ENCODE assay signal across 8 cellular contexts in genomic region chr16:3578610-3579551, GRCh38. TPM values are rescaled to one million over a fixed set of nuclear protein-coding genes. Genes with fewer than 3 reads are reported as not detected.
DNase-seq lines count a peak whose midpoint lies in the region; ATAC-seq and TF ChIP-seq lines count a peak whose summit lies in the region.

No MANE protein-coding gene starts in this region.

- peak overlapping the region; percentile 91 for H3K4me3 Mint-ChIP-seq in activated naive CD4-positive, alpha-beta T cell treated with anti-CD3 and anti-CD28 coated beads, Interleukin-2, amount 50 U/mL, for 24 hours

- peak overlapping the region; percentile 96 for H3K27ac Mint-ChIP-seq in activated naive CD4-positive, alpha-beta T cell treated with anti-CD3 and anti-CD28 coated beads, Interleukin-2, amount 50 U/mL, for 24 hours

- H3K36me3 Mint-ChIP-seq in activated naive CD4-positive, alpha-beta T cell treated with anti-CD3 and anti-CD28 coated beads, Interleukin-2, amount 50 U/mL, for 24 hours, result peaks cover 3% of the 10 kb centered on the region

- H3K36me3 ChIP-seq in H7 (replicated peaks; ENCODE audit: control insufficient read depth, insufficient read depth, low read length) (peaks cover 3% of the 10 kb centered on the region), OCI-LY3 (replicated peaks; ENCODE audit: low read depth, low read length) (no peaks in the 10 kb centered on the region)

- H2AFZ ChIP-seq in OCI-LY3 (ENCODE audit: low read depth, low read length), result no peak overlapping the region

- H3K9me3 ChIP-seq in OCI-LY3 (ENCODE audit: insufficient read depth, low read length), result no peaks in the 10 kb centered on the region

- no peaks in the 10 kb centered on the region for H4K20me1 ChIP-seq in OCI-LY3 (ENCODE audit: insufficient read depth, low read length)

- no peak overlapping the region for H3K27ac ChIP-seq in OCI-LY3 (ENCODE audit: low read length)

- peaks cover 9% of the 10 kb centered on the region; the same call in 1 of the 2 replicates for H3K4me1 ChIP-seq in OCI-LY3 (ENCODE audit: low read length)

- no peaks in the 10 kb centered on the region for H3K27me3 Mint-ChIP-seq in activated naive CD4-positive, alpha-beta T cell treated with anti-CD3 and anti-CD28 coated beads, Interleukin-2, amount 50 U/mL, for 24 hours

- no peak overlapping the region for H3K9ac ChIP-seq in OCI-LY3 (ENCODE audit: low read length)

- H3K27me3 ChIP-seq in H7 (ENCODE audit: control insufficient read depth, insufficient read depth, low read length), result no peaks in the 10 kb centered on the region
- no peaks in the 10 kb centered on the region for H3K27me3 ChIP-seq in OCI-LY3 (ENCODE audit: low read depth, low read length)

- H3K4me3 ChIP-seq in GM12864 (ENCODE audit: low read depth, low read length) (0 out of 2 replicates have a peak overlapping the region, but pooled peaks have one; percentile 14), H7 (ENCODE audit: insufficient read depth, low read depth, low read length) (no peak overlapping the region), OCI-LY3 (ENCODE audit: low read length) (peak overlapping the region; percentile 33; the same call in 1 of the 2 replicates)

- TF ChIP-seq CTCF in GM12864 (IDR thresholded peaks at IDR 0.05; ENCODE audit: low read depth, low read length, missing control alignments) (no peak), OCI-LY3 (IDR thresholded peaks at IDR 0.05; ENCODE audit: low read depth, low read length) (no peak)

- ATAC-seq in HG03039 (IDR thresholded peaks at IDR 0.05; ENCODE audit: unreplicated experiment), result no peak

- H3K79me2 ChIP-seq in OCI-LY3 (ENCODE audit: low read length), result no peaks in the 10 kb centered on the region

- DNase-seq in GM12864 (ENCODE audit: low read depth) (peak; percentile 36), H7 (peak; percentile 79), NCI-H526 (lab: John Stamatoyannopoulos, UW) (no peak), cardiac septum (ENCODE audit: low spot score) (no peak)
- DNase-seq in stimulated activated CD4-positive, alpha-beta T cell treated with anti-CD3 and anti-CD28 coated beads, Interleukin-12 subunit alpha, Interleukin-12 subunit beta, amount 100 ng/mL, for 48 hours (ENCODE audit: low read depth in 2 of 3, low spot score in 1 of 3), result peak in 2 of 3 donors; percentile 39 to 49

- H3K4me1 Mint-ChIP-seq in activated naive CD4-positive, alpha-beta T cell treated with anti-CD3 and anti-CD28 coated beads, Interleukin-2, amount 50 U/mL, for 24 hours, result peaks cover 61% of the 10 kb centered on the region

- intact Hi-C loops in cardiac septum (cut with DNase I), result no loop called here

- H3K4me2 ChIP-seq in OCI-LY3 (ENCODE audit: low read length), result peak overlapping the region; percentile 44; the same call in 1 of the 2 replicates

- no peaks in the 10 kb centered on the region for H3K9me3 Mint-ChIP-seq in activated naive CD4-positive, alpha-beta T cell treated with anti-CD3 and anti-CD28 coated beads, Interleukin-2, amount 50 U/mL, for 24 hours

RNA-seq across cellular contexts. Expression of gene NLRC3, which starts 1.7 kb away (rescaled TPM):
- total RNA-seq in H7 (2014; rRNA removed; shearing (Covaris generic)), result 0.03 and 0.11 TPM in 2 replicates
- total RNA-seq in cardiac septum, result 0.67 TPM

RNA-seq across cellular contexts. Expression of gene SLX4, which starts 32.5 kb away (rescaled TPM):
- total RNA-seq in H7 (2014; rRNA removed; shearing (Covaris generic)), result 8.4 and 11.3 TPM in 2 replicates
- 2.7 TPM for total RNA-seq in cardiac septum

Comparison
In these comparisons a context has a peak if more than half of its experiments do, and no peak if none do; other contexts are left out.
1. DNase-seq: peak in GM12864 (single experiment), H7 (single experiment) and stimulated activated CD4-positive, alpha-beta T cell treated with anti-CD3 and anti-CD28 coated beads, Interleukin-12 subunit alpha, Interleukin-12 subunit beta, amount 100 ng/mL, for 48 hours (2 of 3); none in NCI-H526 (0 of 2) and cardiac septum (single experiment).